In the genomic region with DNA sequence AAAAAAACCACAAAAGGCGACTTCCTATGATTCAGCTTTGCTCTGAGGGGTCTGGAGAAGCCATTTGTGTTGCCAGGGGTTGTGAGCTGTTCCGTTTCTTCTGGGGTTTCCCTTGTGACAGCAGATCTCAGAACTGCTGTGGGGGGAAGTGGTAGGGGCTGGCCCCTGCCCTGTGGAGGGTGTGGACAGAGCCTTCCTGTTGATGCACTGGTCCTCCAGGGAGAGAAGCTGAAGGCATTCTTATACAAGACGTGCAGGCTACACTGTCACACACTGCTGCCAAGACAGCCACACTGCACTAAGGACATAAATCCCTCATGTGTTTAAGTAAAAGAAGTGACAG, we compare ENCODE assay signal across 1 cellular context.
TF ChIP-seq lines count a peak whose summit lies in the region.

No MANE protein-coding gene starts in this region.

TF ChIP-seq in IMR-90, 13 proteins besides CTCF, POLR2A, EP300 and RAD21 (continued from another document):
- TF ChIP-seq, protein P1, sequence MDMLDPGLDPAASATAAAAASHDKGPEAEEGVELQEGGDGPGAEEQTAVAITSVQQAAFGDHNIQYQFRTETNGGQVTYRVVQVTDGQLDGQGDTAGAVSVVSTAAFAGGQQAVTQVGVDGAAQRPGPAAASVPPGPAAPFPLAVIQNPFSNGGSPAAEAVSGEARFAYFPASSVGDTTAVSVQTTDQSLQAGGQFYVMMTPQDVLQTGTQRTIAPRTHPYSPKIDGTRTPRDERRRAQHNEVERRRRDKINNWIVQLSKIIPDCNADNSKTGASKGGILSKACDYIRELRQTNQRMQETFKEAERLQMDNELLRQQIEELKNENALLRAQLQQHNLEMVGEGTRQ (IDR thresholded peaks at IDR 0.05; ENCODE audit: low read depth, low read length): no peak
- TF ChIP-seq CHD1 (IDR thresholded peaks at IDR 0.05; ENCODE audit: low read depth, low read length) (no peak), RFX5 (IDR thresholded peaks at IDR 0.05; ENCODE audit: low read depth, low read length) (no peak), NFE2L2 (IDR thresholded peaks at IDR 0.05; ENCODE audit: low read depth, low read length) (no peak), CEBPB (IDR thresholded peaks at IDR 0.05; ENCODE audit: low read depth, low read length) (no peak), FOS (IDR thresholded peaks at IDR 0.05; ENCODE audit: low read depth, low read length) (no peak), MXI1 (IDR thresholded peaks at IDR 0.05; ENCODE audit: borderline replicate concordance, low read depth, low read length) (no peak)
